In the genomic region with DNA sequence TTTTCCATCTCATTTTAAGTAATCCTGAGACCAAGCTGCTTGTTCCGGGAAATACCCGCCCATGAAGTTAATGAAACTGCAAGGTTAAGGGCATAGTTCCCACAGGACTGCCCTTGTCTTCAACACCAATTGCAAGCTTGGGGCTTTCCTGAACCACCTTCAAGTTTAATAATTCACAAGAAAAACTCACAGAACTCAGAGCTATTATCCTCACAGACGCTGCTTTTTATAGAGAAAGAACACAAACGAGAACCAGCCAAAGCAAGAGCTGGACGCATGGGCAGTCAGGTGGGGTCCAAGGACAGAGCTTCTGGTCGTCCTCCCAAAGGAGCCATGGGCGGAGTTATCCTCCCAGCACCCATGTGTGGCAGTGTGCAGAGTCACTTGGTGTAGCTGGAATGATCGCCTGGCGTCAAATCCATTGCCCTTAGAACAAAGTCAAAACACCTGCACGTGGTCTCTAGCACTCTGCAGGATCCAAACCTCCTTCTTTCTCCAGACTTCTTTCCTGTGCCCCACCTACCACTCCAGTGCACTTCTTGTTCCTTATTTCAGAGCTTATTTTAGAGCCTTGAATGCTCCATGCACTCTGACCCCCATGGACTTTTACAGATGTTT, we compare ENCODE assay signal across 12 cellular contexts. TPM values are rescaled to one million over a fixed set of nuclear protein-coding genes. Genes with fewer than 3 reads are reported as not detected.
A peak's percentile ranks its signal among the peaks of the same experiment; 100 is the strongest.
DNase-seq lines count a peak whose midpoint lies in the region; ATAC-seq, FAIRE-seq and TF ChIP-seq lines count a peak whose summit lies in the region.
"Had no signal": no experiment of that assay in that cellular context is flagged by ENCODE, and none has a peak within 500 bp of the region (broad histone marks: within the 10 kb centered on the region; RNA-seq: fewer than 3 reads in every experiment).

No MANE protein-coding gene starts in this region.

- peaks cover 10 to 11% of the 10 kb centered on the region in 2 experiments; a peak in 3 of 4 replicates for H3K36me3 ChIP-seq in GM12878 (ENCODE audit: control insufficient read depth in 2 of 2, insufficient read depth in 2 of 2, low read length in 1 of 2)
- H3K36me3 ChIP-seq in tibial nerve: no peaks in the 10 kb centered on the region
- H3K36me3 ChIP-seq: ovary had no signal

- TF ChIP-seq EP300 in GM12878 (IDR thresholded peaks at IDR 0.05; ENCODE audit: borderline replicate concordance in 1 of 2, control insufficient read depth in 1 of 2, low read depth in 2 of 2, low read length in 2 of 2) (no peak; a peak in 1 of 4 replicates), tibial nerve (IDR thresholded peaks at IDR 0.05) (no peak)

- POLR2A ChIA-PET in GM12878 (lab: Charles Lee): interaction anchor here (0.6 to 3.4 kb wide), 13 partner anchors 8 to 744 kb away, joined by 3 to 19 read pairs (median 4); partner anchors contain the start of genes CBX3 and SNX10

- H3K4me1 ChIP-seq in GM12878 (ENCODE audit: control insufficient read depth, insufficient read depth, low read length): peaks cover 14% of the 10 kb centered on the region
- H3K4me1 ChIP-seq in tibial nerve: no peaks in the 10 kb centered on the region

- TSS peak; percentile 39 for BruUV-seq in GM12878 (replicated peaks; lab: Mats Ljungman, UMichigan)

- no peak for FAIRE-seq in GM12878 (lab: Jason Lieb, UNC)
- peak; percentile 63 for FAIRE-seq in urothelium cell line (lab: Jason Lieb, UNC)

- no peaks in the 10 kb centered on the region for H4K20me1 ChIP-seq in GM12878 (ENCODE audit: control insufficient read depth, insufficient read depth)

- WGBS in GM12878 (ENCODE audit: insufficient coverage, insufficient replicate concordance, low lambda C conversion rate, missing lambda C conversion rate): 52% methylated on average over 10 of the region's 10 CpGs
- WGBS in tibial nerve, 2 donors: 70 to 84% methylated on average over 10 of the region's 10 CpGs

- ATAC-seq in Right ventricle myocardium superior (ENCODE audit: poor library complexity) (peak; percentile 27), left ventricle myocardium superior (no peak), HG03064 (IDR thresholded peaks at IDR 0.05; ENCODE audit: low read depth, unreplicated experiment) (peak; percentile 66), GM12878 (peak; percentile 89)

- peak overlapping the region; percentile 29 for H2AFZ ChIP-seq in GM12878 (ENCODE audit: control insufficient read depth, low read depth, low read length)

- H3K27me3 ChIP-seq in GM12878 (replicated peaks in 1 of 2; ENCODE audit: control insufficient read depth in 2 of 2, insufficient read depth in 2 of 2, low read length in 1 of 2): no peaks in the 10 kb centered on the region
- H3K27me3 ChIP-seq in tibial nerve: no peaks in the 10 kb centered on the region
- H3K27me3 ChIP-seq: ovary had no signal

- H3K4me3 ChIP-seq in GM12878 (no peak overlapping the region), tibial nerve (no peak overlapping the region)
- H3K4me3 ChIP-seq: ovary, SK-N-MC had no signal

- H3K9ac ChIP-seq in GM12878 (ENCODE audit: control insufficient read depth, insufficient read depth, low read length): no peak overlapping the region

- H3K9me3 ChIP-seq in GM12878 (replicated peaks; ENCODE audit: control insufficient read depth, insufficient read depth, low read length) (no peaks in the 10 kb centered on the region), tibial nerve (no peaks in the 10 kb centered on the region)
- H3K9me3 ChIP-seq: ovary had no signal

- DNase-seq in Right ventricle myocardium superior: no peak
- DNase-seq in left ventricle myocardium superior: no peak
- no peak for DNase-seq in GM12878 (ENCODE audit: low read depth, low spot score)
- DNase-seq in urothelium cell line (ENCODE audit: low spot score): no peak
- DNase-seq in NOMO-1 treated with DMSO at 0.1 percent for 48 hours (lab: John Stamatoyannopoulos, UW; ENCODE audit: unreplicated experiment): no peak
- no peak for DNase-seq in tibial nerve (ENCODE audit: low spot score in 2 of 2)
- DNase-seq in D341Med (ENCODE audit: low spot score): no peak
- DNase-seq: amniotic stem cell, NCI-H2107, ovary had no signal

- TF ChIP-seq POLR2A in GM12878 (IDR thresholded peaks at IDR 0.05; ENCODE audit: low read depth, low read length): no peak
- TF ChIP-seq POLR2A in tibial nerve (IDR thresholded peaks at IDR 0.05): no peak

- RAD21 ChIA-PET in GM12878 (lab: Charles Lee; ENCODE audit: unreplicated experiment): interaction anchor here (0.5 to 4.1 kb wide), 18 partner anchors 12 to 454 kb away, joined by 3 to 41 read pairs (median 6); partner anchors contain the start of gene CBX3

- SMC1A ChIA-PET in GM12878 (lab: Charles Lee; ENCODE audit: uncharacterized antibody, unreplicated experiment): interaction anchor here (0.7 to 5.2 kb wide), 31 partner anchors 9 to 455 kb away, joined by 3 to 48 read pairs (median 5); partner anchors contain the start of gene SNX10

- intact Hi-C loops in Right ventricle myocardium superior (cut with DNase I): no loop called here
- intact Hi-C loops in left ventricle myocardium superior (cut with micrococcal nuclease): no loop called here
- intact Hi-C loops in GM12878 (cut with micrococcal nuclease; ENCODE audit: unreplicated experiment): loop anchor here (5.0 kb wide), 1 partner anchor 56 kb away; the partner anchor contains the start of gene SNX10

- no peak for TF ChIP-seq CTCF in GM12878 (IDR thresholded peaks at IDR 0.05 in 2 of 3, conservative IDR thresholded peaks at IDR 0.05 in 1 of 3; ENCODE audit: control insufficient read depth in 2 of 3, extremely low read depth in 1 of 3, insufficient read depth in 1 of 3, low read depth in 3 of 3, low read length in 3 of 3)
- no peak for TF ChIP-seq CTCF in tibial nerve (IDR thresholded peaks at IDR 0.05)

- H3K4me2 ChIP-seq in GM12878 (ENCODE audit: control insufficient read depth, insufficient read depth): peak overlapping the region; percentile 14; the same call in 1 of the 2 replicates

- CTCF ChIA-PET in GM12878 (lab: Yijun Ruan, JAX): interaction anchor here (0.5 to 3.1 kb wide), 27 partner anchors 9 to 456 kb away, joined by 3 to 25 read pairs (median 5); partner anchors contain the start of gene SNX10

- H3K27ac ChIP-seq in GM12878 (ENCODE audit: control insufficient read depth, insufficient read depth) (peak overlapping the region; percentile 65), tibial nerve (no peak overlapping the region)
- H3K27ac ChIP-seq: ovary, SK-N-MC had no signal

- in situ Hi-C loops in GM12878 (cut with MboI): no loop called here

- no peak for TF ChIP-seq RAD21 in GM12878 (IDR thresholded peaks at IDR 0.05; ENCODE audit: insufficient read depth, low read depth, low read length)

- no peaks in the 10 kb centered on the region for H3K79me2 ChIP-seq in GM12878 (ENCODE audit: control insufficient read depth, insufficient read depth, low read length)

TF ChIP-seq in GM12878, 131 proteins besides CTCF, POLR2A, EP300 and RAD21 (continues in another document):
- 0 out of 2 replicates have a peak, but pooled peaks have one; percentile 15 for TF ChIP-seq TCF12 (IDR thresholded peaks at IDR 0.05; ENCODE audit: low read depth, low read length)
- peak; percentile 49; the same call in 1 of the 2 replicates for TF ChIP-seq SMARCA5 (IDR thresholded peaks at IDR 0.05)
- peak; percentile 20 to 37; a peak in 1 of 4 replicates for TF ChIP-seq BHLHE40 (IDR thresholded peaks at IDR 0.05; ENCODE audit: borderline replicate concordance in 1 of 2, low read depth in 2 of 2, low read length in 1 of 2)
- TF ChIP-seq ATF7 (IDR thresholded peaks at IDR 0.05; ENCODE audit: low read depth): 0 out of 2 replicates have a peak, but pooled peaks have one; percentile 25
- peak; percentile 88 to 90 for TF ChIP-seq IKZF2 (IDR thresholded peaks at IDR 0.05)
- TF ChIP-seq NR2F1 (conservative IDR thresholded peaks at IDR 0.05): peak; percentile 93
- TF ChIP-seq LARP7 (IDR thresholded peaks at IDR 0.05): 0 out of 2 replicates have a peak, but pooled peaks have one; percentile 30
- peak; percentile 69 for TF ChIP-seq MEF2B (IDR thresholded peaks at IDR 0.05; ENCODE audit: partially characterized antibody, poor library complexity, severe bottlenecking)
- TF ChIP-seq CHD2 (IDR thresholded peaks at IDR 0.05; ENCODE audit: borderline replicate concordance, low read depth, low read length): peak; percentile 43; the same call in 1 of the 2 replicates

RNA-seq across cellular contexts. Expression of gene SNX10, which starts 56.7 kb away (rescaled TPM):
- total RNA-seq in Right ventricle myocardium superior: 1.2 TPM
- 1.1 TPM for total RNA-seq in left ventricle myocardium superior
- total RNA-seq in GM12878 (2013; cell fraction: nucleolus; rRNA removed): 16.4 and 17.4 TPM in 2 replicates
- total RNA-seq in GM12878 (2014; rRNA removed): 22.5 and 26.1 TPM in 2 replicates
- 32.7 and 33.2 TPM in 2 replicates for total RNA-seq in GM12878 (2014; rRNA removed; fragmentation: Illumina TruSeq; extraction: Trizol)
- total RNA-seq in GM12878 (2021): 30.4 and 30.8 TPM in 2 replicates
- 8.9 TPM for polyA plus RNA-seq in GM12878 (2011; ENCODE audit: low read depth)
- 53.2 and 75.9 TPM in 2 replicates for polyA plus RNA-seq in GM12878 (2011; rRNA removed)
- 18.6 and 19.2 TPM in 2 replicates for polyA plus RNA-seq in GM12878 (2011; cell fraction: cytosol; rRNA removed)
- 18.8 and 20.3 TPM in 2 replicates for polyA plus RNA-seq in GM12878 (2011; cell fraction: nucleus; rRNA removed)
- polyA plus RNA-seq in GM12878 (2012): 12.6 and 21.3 TPM in 2 replicates
- polyA plus RNA-seq in GM12878 (2014; fragmentation: Illumina TruSeq; extraction: Trizol): 29.5 and 37.1 TPM in 2 replicates
- polyA plus RNA-seq in GM12878 (2014; fragmentation: Nextera tagmentation; extraction: Ambion mirVana): 10 to 100 TPM; 22.9 to 29.7 TPM
- polyA plus RNA-seq in GM12878 (2014; rRNA removed): 15.5 and 22.0 TPM in 2 replicates
- polyA plus RNA-seq in GM12878 (2016; fragmentation: Nextera tagmentation; extraction: Ambion mirVana): 10 to 100 TPM; 45.4 to 56.2 TPM
- polyA minus RNA-seq in GM12878 (2011; rRNA and poly(A)+ RNA removed): 17.6 and 33.0 TPM in 2 replicates
- 8.2 and 11.4 TPM in 2 replicates for polyA minus RNA-seq in GM12878 (2011; cell fraction: cytosol; rRNA and poly(A)+ RNA removed)
- 7.9 and 8.5 TPM in 2 replicates for polyA minus RNA-seq in GM12878 (2011; cell fraction: nucleus; rRNA and poly(A)+ RNA removed)
- total RNA-seq in tibial nerve: 10 to 100 TPM in 1 of 4 donors, 1 to 10 TPM in 3; 1.7 to 15.9 (median 2.5) TPM
